In the genomic region with DNA sequence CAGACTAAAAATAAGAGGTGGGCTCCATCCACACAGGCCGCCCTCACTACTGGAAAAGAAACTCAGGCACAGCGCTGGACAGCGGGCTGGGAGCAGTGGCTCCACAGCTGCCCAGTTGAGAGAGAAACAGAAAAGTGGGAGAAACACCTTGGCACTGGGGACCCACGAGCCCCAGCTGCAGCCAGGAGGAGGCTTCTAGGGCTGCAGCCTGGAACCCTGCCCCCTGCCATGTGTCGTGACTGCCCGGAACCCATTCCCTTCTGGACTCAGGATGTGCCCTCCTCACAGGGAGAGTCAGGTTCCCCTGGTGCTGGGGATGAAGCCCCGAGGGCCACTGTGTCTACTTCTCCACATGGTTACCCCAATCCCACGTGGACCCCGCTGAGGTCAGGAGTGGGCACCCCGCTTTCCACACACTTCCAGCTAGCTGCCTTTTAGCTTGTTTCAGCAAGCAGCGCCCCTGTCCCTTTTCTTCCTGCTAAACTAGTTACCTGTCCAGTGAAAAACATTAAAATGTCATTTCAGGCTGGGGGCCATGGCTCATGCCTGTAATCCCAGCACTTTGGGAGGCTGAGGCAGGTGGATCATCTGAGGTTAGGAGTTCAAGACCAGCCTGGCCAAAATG, we compare ENCODE assay signal across 15 cellular contexts. TPM values are rescaled to one million over a fixed set of nuclear protein-coding genes. Genes with fewer than 3 reads are reported as not detected.
DNase-seq lines count a peak whose midpoint lies in the region; ATAC-seq and TF ChIP-seq lines count a peak whose summit lies in the region.
"Had no signal": no experiment of that assay in that cellular context is flagged by ENCODE, and none has a peak within 500 bp of the region (broad histone marks: within the 10 kb centered on the region; RNA-seq: fewer than 3 reads in every experiment).

No MANE protein-coding gene starts in this region.

- WGBS in suprapubic skin: 95% methylated on average over 10 of the region's 11 CpGs

- no peaks in the 10 kb centered on the region for H3K9me3 Mint-ChIP-seq in central memory CD8-positive, alpha-beta T cell

- H3K4me3 ChIP-seq in BLaER1 (peak overlapping the region; percentile 58; the same call in 1 of the 2 replicates), HEK293 (ENCODE audit: low read depth, low read length) (no peak overlapping the region), suprapubic skin (no peak overlapping the region)

- no peaks in the 10 kb centered on the region for H3K9me3 ChIP-seq in BLaER1
- no peaks in the 10 kb centered on the region for H3K9me3 ChIP-seq in HEK293 (ENCODE audit: control insufficient read depth, insufficient read depth, low read depth, low read length)
- no peaks in the 10 kb centered on the region for H3K9me3 ChIP-seq in suprapubic skin

- H3K27me3 Mint-ChIP-seq in central memory CD8-positive, alpha-beta T cell: no peaks in the 10 kb centered on the region

- TF ChIP-seq EP300 in suprapubic skin (IDR thresholded peaks at IDR 0.05): no peak

- in situ Hi-C loops in KBM-7 (cut with MboI; ENCODE audit: low pct_unique_long_range_greater_than_20kb, low sequenced_read_pairs): no loop called here

- ATAC-seq in central memory CD8-positive, alpha-beta T cell (replicated peaks; ENCODE audit: extremely low read depth, poor library complexity, severe bottlenecking): no peak
- ATAC-seq in HG03571 (IDR thresholded peaks at IDR 0.05; ENCODE audit: unreplicated experiment): no peak

- H3K27ac ChIP-seq in BLaER1: peak overlapping the region; percentile 91
- H3K27ac ChIP-seq in HEK293 (ENCODE audit: extremely low read depth, low read depth, low read length): no peak overlapping the region
- H3K27ac ChIP-seq in suprapubic skin: no peak overlapping the region

- H3K4me1 ChIP-seq in BLaER1: peaks cover 79% of the 10 kb centered on the region
- H3K4me1 ChIP-seq in HEK293 (ENCODE audit: control insufficient read depth, insufficient read depth, low read length): no peaks in the 10 kb centered on the region
- no peaks in the 10 kb centered on the region for H3K4me1 ChIP-seq in suprapubic skin

- peak overlapping the region; percentile 98 for H3K4me2 ChIP-seq in BLaER1

- peaks cover 75% of the 10 kb centered on the region for H4K20me1 ChIP-seq in BLaER1

- TF ChIP-seq CTCF in HEK293 (tag by site-specific recombination; IDR thresholded peaks at IDR 0.05) (no peak), suprapubic skin (IDR thresholded peaks at IDR 0.05) (no peak)

- H3K36me3 Mint-ChIP-seq in central memory CD8-positive, alpha-beta T cell (ENCODE audit: insufficient read depth): peaks cover 63% of the 10 kb centered on the region

- no peaks in the 10 kb centered on the region for H3K4me1 Mint-ChIP-seq in central memory CD8-positive, alpha-beta T cell

- CTCF ChIA-PET in HEK293 (lab: Yijun Ruan, JAX): interaction anchor here (0.8 to 1.3 kb wide), 2 partner anchors 36 to 246 kb away, joined by 3 to 6 read pairs; a partner anchor contains a TSS

- no peak for DNase-seq in central memory CD8-positive, alpha-beta T cell (ENCODE audit: low spot score in 2 of 2)
- peak; percentile 26 for DNase-seq in islet precursor cell
- no peak for DNase-seq in AG08396 (ENCODE audit: low spot score)
- no peak for DNase-seq in suprapubic skin (ENCODE audit: low spot score in 2 of 2)
- no peak for DNase-seq in KBM-7
- DNase-seq: H7, IMR-90, NCI-H187, NCI-H2107, NCI-H510A, NCI-H748 treated with DMSO at 0.1 percent for 48 hours, RPMI8226 had no signal

- H3K27ac Mint-ChIP-seq in central memory CD8-positive, alpha-beta T cell (ENCODE audit: low read depth): peak overlapping the region; percentile 8

- H3K36me3 ChIP-seq in BLaER1 (peaks cover 88% of the 10 kb centered on the region), HEK293 (ENCODE audit: control insufficient read depth in 2 of 2, insufficient read depth in 1 of 2, low read length in 2 of 2) (peaks cover 75 to 100% of the 10 kb centered on the region in 2 experiments), suprapubic skin (peaks cover 100% of the 10 kb centered on the region)

- H3K4me3 Mint-ChIP-seq in central memory CD8-positive, alpha-beta T cell: no peak overlapping the region

- POLR2A ChIA-PET in HEK293 (lab: Yijun Ruan, JAX): no interaction called here

- H3K27me3 ChIP-seq in BLaER1 (no peaks in the 10 kb centered on the region), suprapubic skin (no peaks in the 10 kb centered on the region)

- H3K9ac ChIP-seq in BLaER1: peak overlapping the region; percentile 77

- no peak for TF ChIP-seq POLR2A in suprapubic skin (IDR thresholded peaks at IDR 0.05)

TF ChIP-seq in HEK293, 187 proteins besides CTCF, POLR2A, EP300 and RAD21:
- no peak for TF ChIP-seq ZNF768 (tag by site-specific recombination; IDR thresholded peaks at IDR 0.05)
- TF ChIP-seq YY1 (tag by site-specific recombination; IDR thresholded peaks at IDR 0.05): no peak
- TF ChIP-seq, protein P1, sequence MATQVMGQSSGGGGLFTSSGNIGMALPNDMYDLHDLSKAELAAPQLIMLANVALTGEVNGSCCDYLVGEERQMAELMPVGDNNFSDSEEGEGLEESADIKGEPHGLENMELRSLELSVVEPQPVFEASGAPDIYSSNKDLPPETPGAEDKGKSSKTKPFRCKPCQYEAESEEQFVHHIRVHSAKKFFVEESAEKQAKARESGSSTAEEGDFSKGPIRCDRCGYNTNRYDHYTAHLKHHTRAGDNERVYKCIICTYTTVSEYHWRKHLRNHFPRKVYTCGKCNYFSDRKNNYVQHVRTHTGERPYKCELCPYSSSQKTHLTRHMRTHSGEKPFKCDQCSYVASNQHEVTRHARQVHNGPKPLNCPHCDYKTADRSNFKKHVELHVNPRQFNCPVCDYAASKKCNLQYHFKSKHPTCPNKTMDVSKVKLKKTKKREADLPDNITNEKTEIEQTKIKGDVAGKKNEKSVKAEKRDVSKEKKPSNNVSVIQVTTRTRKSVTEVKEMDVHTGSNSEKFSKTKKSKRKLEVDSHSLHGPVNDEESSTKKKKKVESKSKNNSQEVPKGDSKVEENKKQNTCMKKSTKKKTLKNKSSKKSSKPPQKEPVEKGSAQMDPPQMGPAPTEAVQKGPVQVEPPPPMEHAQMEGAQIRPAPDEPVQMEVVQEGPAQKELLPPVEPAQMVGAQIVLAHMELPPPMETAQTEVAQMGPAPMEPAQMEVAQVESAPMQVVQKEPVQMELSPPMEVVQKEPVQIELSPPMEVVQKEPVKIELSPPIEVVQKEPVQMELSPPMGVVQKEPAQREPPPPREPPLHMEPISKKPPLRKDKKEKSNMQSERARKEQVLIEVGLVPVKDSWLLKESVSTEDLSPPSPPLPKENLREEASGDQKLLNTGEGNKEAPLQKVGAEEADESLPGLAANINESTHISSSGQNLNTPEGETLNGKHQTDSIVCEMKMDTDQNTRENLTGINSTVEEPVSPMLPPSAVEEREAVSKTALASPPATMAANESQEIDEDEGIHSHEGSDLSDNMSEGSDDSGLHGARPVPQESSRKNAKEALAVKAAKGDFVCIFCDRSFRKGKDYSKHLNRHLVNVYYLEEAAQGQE (tag by site-specific recombination; IDR thresholded peaks at IDR 0.05): peak; percentile 50; the same call in 1 of the 2 replicates

RNA-seq across cellular contexts. Expression of a gene that starts 35.9 kb away (rescaled TPM):
- total RNA-seq in suprapubic skin: 10 to 100 TPM; 55.7 to 70.0 (median 60.6) TPM
